28 cellular contexts compared by ENCODE assay signal in genomic region chr2:7497223-7497622, GRCh38.
DNase-seq lines count a peak whose midpoint lies in the region; ATAC-seq and TF ChIP-seq lines count a peak whose summit lies in the region.
"Had no signal": no experiment of that assay in that cellular context is flagged by ENCODE, and none has a peak within 500 bp of the region (broad histone marks: within the 10 kb centered on the region; RNA-seq: fewer than 3 reads in every experiment).

No MANE protein-coding gene starts in this region.

- in situ Hi-C loops in GM13977 (cut with MboI; ENCODE audit: low pct_unique_long_range_greater_than_20kb, low sequenced_read_pairs, unreplicated experiment): no loop called here

- no peaks in the 10 kb centered on the region for H3K27me3 Mint-ChIP-seq in CD4-positive, alpha-beta T cell
- peaks cover 0 to 9% (median 5%) of the 10 kb centered on the region in 3 donors for H3K27me3 Mint-ChIP-seq in CD14-positive monocyte (ENCODE audit: low read depth in 3 of 3)
- H3K27me3 Mint-ChIP-seq: activated B cell treated with CpG ODN at 0.5 μM for 24 hours; stimulated activated naive CD8-positive, alpha-beta T cell treated with anti-CD3 and anti-CD28 coated beads, Interleukin-15, Interleukin-2, amounts not matched to agents 100 ng/mL and 50 ng/mL, for 24 hours had no signal

- ATAC-seq in CD4-positive, alpha-beta T cell (ENCODE audit: poor library complexity): peak; percentile 72
- ATAC-seq in right lobe of liver (peak in 3 of 4 donors; percentile 12 to 41 (median 26)), lower lobe of right lung (no peak)
- ATAC-seq: gastrocnemius medialis, left lobe of liver had no signal

- CTCF ChIA-PET in CD4-positive, alpha-beta T cell (lab: Charles Lee): no interaction called here

- H3K9me3 ChIP-seq in CD4-positive, alpha-beta T cell (ENCODE audit: control insufficient read depth, low read length): peaks cover 6% of the 10 kb centered on the region
- H3K9me3 ChIP-seq in right lobe of liver (no peaks in the 10 kb centered on the region), lower lobe of right lung (no peaks in the 10 kb centered on the region)
- H3K9me3 ChIP-seq: colonic mucosa, esophagus muscularis mucosa, gastrocnemius medialis, ovary had no signal

- no peaks in the 10 kb centered on the region for H3K9me3 Mint-ChIP-seq in CD4-positive, alpha-beta T cell
- peaks cover 2 to 10% (median 5%) of the 10 kb centered on the region in 7 donors for H3K9me3 Mint-ChIP-seq in CD14-positive monocyte

- H3K36me3 ChIP-seq in right lobe of liver: no peaks in the 10 kb centered on the region
- H3K36me3 ChIP-seq in lower lobe of right lung: no peaks in the 10 kb centered on the region
- H3K36me3 ChIP-seq: colonic mucosa, esophagus muscularis mucosa, gastrocnemius medialis, ovary, right atrium auricular region, tibial artery had no signal

- POLR2A ChIA-PET in CD4-positive, alpha-beta T cell (lab: Charles Lee): no interaction called here

- DNase-seq in AG08395 (ENCODE audit: low spot score) (peak; percentile 12), NOMO-1 treated with dmso at 0.1 percent for 144 hours (lab: John Stamatoyannopoulos, UW; ENCODE audit: unreplicated experiment) (peak; percentile 28), right lobe of liver (no peak), CD14-positive monocyte (ENCODE audit: low spot score) (no peak), lower lobe of right lung (no peak), GM13977 (ENCODE audit: low spot score) (no peak)
- DNase-seq in CD4-positive, alpha-beta T cell: peak in 1 of 10 experiments; percentile 15
- DNase-seq: activated B cell treated with CpG ODN at 0.5 μM for 24 hours; activated CD4-positive, alpha-beta memory T cell treated with anti-CD3 and anti-CD28 coated beads, Interleukin-2, amount 10 ng/mL, durations not matched to agents 7 days and 5 days; activated naive CD4-positive, alpha-beta T cell; activated T-cell treated with anti-CD3 and anti-CD28 coated beads, Interleukin-2, amount 50 U/mL, for 1 hour; CD4-positive, alpha-beta memory T cell; colonic mucosa; gastrocnemius medialis; hippocampal formation; NCI-H187 treated with DMSO at 0.1 percent for 48 hours; ovary; SHP77 treated with DMSO at 0.1 percent for 48 hours; stimulated activated CD4-positive, alpha-beta T cell treated with anti-CD3 and anti-CD28 coated beads, Interleukin-4, amount 100 ng/mL, for 4 hours; tibial artery had no signal

- no peaks in the 10 kb centered on the region for H3K27me3 ChIP-seq in CD4-positive, alpha-beta T cell (ENCODE audit: control insufficient read depth, insufficient read depth, low read length)
- H3K27me3 ChIP-seq in right lobe of liver: no peaks in the 10 kb centered on the region
- no peaks in the 10 kb centered on the region for H3K27me3 ChIP-seq in lower lobe of right lung (ENCODE audit: low read depth)
- H3K27me3 ChIP-seq: colonic mucosa, esophagus muscularis mucosa, gastrocnemius medialis, ovary, tibial artery had no signal

- WGBS in right lobe of liver (ENCODE audit: insufficient coverage, low coverage, low lambda C conversion rate, missing lambda C conversion rate): 43% methylated on average over 3 of the region's 4 CpGs

- H3K4me1 Mint-ChIP-seq in CD4-positive, alpha-beta T cell (ENCODE audit: low read depth): peaks cover 26% of the 10 kb centered on the region
- peaks cover 16% of the 10 kb centered on the region for H3K4me1 Mint-ChIP-seq in CD14-positive monocyte
- H3K4me1 Mint-ChIP-seq: activated B cell treated with CpG ODN at 0.5 μM for 24 hours, nephron had no signal

- intact Hi-C loops in CD4-positive, alpha-beta T cell (cut with DNase I, micrococcal nuclease): no loop called here
- intact Hi-C loops in right lobe of liver (cut with DNase I) (no loop called here), CD14-positive monocyte (cut with micrococcal nuclease) (no loop called here), lower lobe of right lung (cut with DNase I) (no loop called here)

- no peak overlapping the region for H3K27ac ChIP-seq in CD4-positive, alpha-beta T cell (ENCODE audit: low read depth, low read length)
- H3K27ac ChIP-seq in right lobe of liver (no peak overlapping the region), lower lobe of right lung (no peak overlapping the region)
- H3K27ac ChIP-seq: colonic mucosa, esophagus muscularis mucosa, gastrocnemius medialis, KMS-11, ovary, right atrium auricular region, tibial artery had no signal

- no peak for TF ChIP-seq POLR2A in right lobe of liver (IDR thresholded peaks at IDR 0.05)

- no peak overlapping the region for H3K4me3 ChIP-seq in right lobe of liver
- H3K4me3 ChIP-seq in lower lobe of right lung: no peak overlapping the region
- H3K4me3 ChIP-seq: colonic mucosa, esophagus muscularis mucosa, gastrocnemius medialis, ovary, right atrium auricular region, tibial artery had no signal

- no peak overlapping the region for H3K4me3 Mint-ChIP-seq in CD4-positive, alpha-beta T cell
- H3K4me3 Mint-ChIP-seq in CD14-positive monocyte: peak overlapping the region in 1 of 2 donors; percentile 11
- H3K4me3 Mint-ChIP-seq: activated B cell treated with CpG ODN at 0.5 μM for 24 hours; activated CD4-positive, alpha-beta memory T cell treated with anti-CD3 and anti-CD28 coated beads, Interleukin-2, amount 10 ng/mL, durations not matched to agents 7 days and 5 days; CD4-positive, alpha-beta memory T cell; immature natural killer cell; mesothelial cell of epicardium; nephron; stimulated activated naive CD8-positive, alpha-beta T cell treated with anti-CD3 and anti-CD28 coated beads, Interleukin-15, Interleukin-2, amounts not matched to agents 100 ng/mL and 50 ng/mL, for 24 hours had no signal

- no peak overlapping the region for H3K27ac Mint-ChIP-seq in CD4-positive, alpha-beta T cell
- H3K27ac Mint-ChIP-seq in CD14-positive monocyte: no peak overlapping the region
- H3K27ac Mint-ChIP-seq: activated B cell treated with CpG ODN at 0.5 μM for 24 hours; activated CD4-positive, alpha-beta memory T cell treated with anti-CD3 and anti-CD28 coated beads, Interleukin-2, amount 10 ng/mL, durations not matched to agents 7 days and 5 days; mesothelial cell of epicardium; nephron; stimulated activated naive CD8-positive, alpha-beta T cell treated with anti-CD3 and anti-CD28 coated beads, Interleukin-15, Interleukin-2, amounts not matched to agents 100 ng/mL and 50 ng/mL, for 24 hours had no signal

- no peak for TF ChIP-seq CTCF in CD4-positive, alpha-beta T cell (IDR thresholded peaks at IDR 0.05)
- TF ChIP-seq CTCF in right lobe of liver (IDR thresholded peaks at IDR 0.05): no peak
- no peak for TF ChIP-seq CTCF in CD14-positive monocyte (IDR thresholded peaks at IDR 0.05)
- no peak for TF ChIP-seq CTCF in lower lobe of right lung (IDR thresholded peaks at IDR 0.05)
- TF ChIP-seq CTCF in GM13977 (IDR thresholded peaks at IDR 0.05; ENCODE audit: extremely low read depth, insufficient read depth, missing control alignments): no peak

- H3K4me1 ChIP-seq in right lobe of liver: no peaks in the 10 kb centered on the region
- no peaks in the 10 kb centered on the region for H3K4me1 ChIP-seq in lower lobe of right lung
- H3K4me1 ChIP-seq: colonic mucosa, esophagus muscularis mucosa, gastrocnemius medialis, right atrium auricular region, tibial artery had no signal

- no peaks in the 10 kb centered on the region for H3K36me3 Mint-ChIP-seq in CD4-positive, alpha-beta T cell (ENCODE audit: low read depth)
- no peaks in the 10 kb centered on the region for H3K36me3 Mint-ChIP-seq in CD14-positive monocyte
- H3K36me3 Mint-ChIP-seq: immature natural killer cell had no signal

Comparison
In these comparisons a context has a peak if more than half of its experiments do, and no peak if none do; other contexts are left out.
1. DNase-seq: peak in AG08395 (single experiment) and NOMO-1 treated with dmso at 0.1 percent for 144 hours (single experiment); none in right lobe of liver (0 of 3), CD14-positive monocyte (single experiment), lower lobe of right lung (single experiment) and GM13977 (single experiment).
2. ATAC-seq: peak in CD4-positive, alpha-beta T cell (single experiment) and right lobe of liver (3 of 4); none in lower lobe of right lung (0 of 2).